12 cellular contexts compared by ENCODE assay signal in genomic region chr2:105776560-105776928, GRCh38. TPM values are rescaled to one million over a fixed set of nuclear protein-coding genes. Genes with fewer than 3 reads are reported as not detected.
A peak's percentile ranks its signal among the peaks of the same experiment; 100 is the strongest.
DNase-seq lines count a peak whose midpoint lies in the region; ATAC-seq lines count a peak whose summit lies in the region.
"Had no signal": no experiment of that assay in that cellular context is flagged by ENCODE, and none has a peak within 500 bp of the region (broad histone marks: within the 10 kb centered on the region; RNA-seq: fewer than 3 reads in every experiment).

No MANE protein-coding gene starts in this region.

- peak overlapping the region; percentile 24 for H3K4me3 ChIP-seq in thymus (ENCODE audit: low read length)
- H3K4me3 ChIP-seq: lung had no signal

- H3K9me3 Mint-ChIP-seq in activated naive CD4-positive, alpha-beta T cell treated with anti-CD3 and anti-CD28 coated beads, Interleukin-2, amount 10 ng/mL, durations not matched to agents 7 days and 5 days: no peaks in the 10 kb centered on the region
- no peaks in the 10 kb centered on the region for H3K9me3 Mint-ChIP-seq in IgD-negative memory B cell
- no peaks in the 10 kb centered on the region for H3K9me3 Mint-ChIP-seq in dendritic cell treated with granulocyte-macrophage colony-stimulating factor and Interleukin-4, amounts not matched to agents 40 ng/mL and 50 ng/mL, for 4 days
- H3K9me3 Mint-ChIP-seq: brain had no signal

- H3K36me3 Mint-ChIP-seq in activated naive CD4-positive, alpha-beta T cell treated with anti-CD3 and anti-CD28 coated beads, Interleukin-2, amount 10 ng/mL, durations not matched to agents 7 days and 5 days: peaks cover 61% of the 10 kb centered on the region
- H3K36me3 Mint-ChIP-seq in IgD-negative memory B cell: peaks cover 4% of the 10 kb centered on the region
- H3K36me3 Mint-ChIP-seq in dendritic cell treated with granulocyte-macrophage colony-stimulating factor and Interleukin-4, amounts not matched to agents 40 ng/mL and 50 ng/mL, for 4 days (ENCODE audit: low read depth): peaks cover 18% of the 10 kb centered on the region

- H3K27me3 Mint-ChIP-seq in activated naive CD4-positive, alpha-beta T cell treated with anti-CD3 and anti-CD28 coated beads, Interleukin-2, amount 10 ng/mL, durations not matched to agents 7 days and 5 days: no peaks in the 10 kb centered on the region
- no peaks in the 10 kb centered on the region for H3K27me3 Mint-ChIP-seq in IgD-negative memory B cell
- no peaks in the 10 kb centered on the region for H3K27me3 Mint-ChIP-seq in dendritic cell treated with granulocyte-macrophage colony-stimulating factor and Interleukin-4, amounts not matched to agents 40 ng/mL and 50 ng/mL, for 4 days

- H3K27ac ChIP-seq in thymus (ENCODE audit: low read depth): peak overlapping the region; percentile 88

- peaks cover 47% of the 10 kb centered on the region for H3K4me1 ChIP-seq in thymus (ENCODE audit: control insufficient read depth, insufficient read depth, low read length)

- intact Hi-C loops in dendritic cell treated with granulocyte-macrophage colony-stimulating factor and Interleukin-4, amounts not matched to agents 40 ng/mL and 50 ng/mL, for 4 days (cut with micrococcal nuclease): no loop called here

- DNase-seq in activated naive CD4-positive, alpha-beta T cell treated with anti-CD3 and anti-CD28 coated beads, Interleukin-2, amount 10 ng/mL, durations not matched to agents 7 days and 5 days: no peak
- DNase-seq in activated naive CD4-positive, alpha-beta T cell (lab: John Stamatoyannopoulos, UW): no peak
- DNase-seq in central memory CD4-positive, alpha-beta T cell: no peak
- DNase-seq in NCI-H526 (lab: John Stamatoyannopoulos, UW): no peak
- DNase-seq: activated CD4-positive, alpha-beta T cell treated with anti-CD3 and anti-CD28 coated beads, Interleukin-2, amount 50 U/mL, for 1 hour; NCI-H187 had no signal

- peak overlapping the region; percentile 68 for H3K4me3 Mint-ChIP-seq in activated naive CD4-positive, alpha-beta T cell treated with anti-CD3 and anti-CD28 coated beads, Interleukin-2, amount 10 ng/mL, durations not matched to agents 7 days and 5 days
- peak overlapping the region; percentile 52 to 88 (median 72) for H3K4me3 Mint-ChIP-seq in IgD-negative memory B cell
- H3K4me3 Mint-ChIP-seq in dendritic cell treated with granulocyte-macrophage colony-stimulating factor and Interleukin-4, amounts not matched to agents 40 ng/mL and 50 ng/mL, for 4 days: peak overlapping the region; percentile 17
- H3K4me3 Mint-ChIP-seq: brain had no signal

- CTCF ChIA-PET in activated naive CD4-positive, alpha-beta T cell treated with anti-CD3 and anti-CD28 coated beads, Interleukin-2, amount 10 ng/mL, durations not matched to agents 7 days and 5 days (lab: Charles Lee): interaction anchor here (1.5 to 2.5 kb wide), 2 partner anchors 29 to 309 kb away, joined by 3 to 10 read pairs; no protein-coding TSS in a partner anchor

- no peak for ATAC-seq in GM21381 (IDR thresholded peaks at IDR 0.05; ENCODE audit: unreplicated experiment)

- H3K27ac Mint-ChIP-seq in activated naive CD4-positive, alpha-beta T cell treated with anti-CD3 and anti-CD28 coated beads, Interleukin-2, amount 10 ng/mL, durations not matched to agents 7 days and 5 days: peak overlapping the region; percentile 91
- H3K27ac Mint-ChIP-seq in IgD-negative memory B cell: peak overlapping the region; percentile 84 to 98 (median 98)
- peak overlapping the region; percentile 72 for H3K27ac Mint-ChIP-seq in dendritic cell treated with granulocyte-macrophage colony-stimulating factor and Interleukin-4, amounts not matched to agents 40 ng/mL and 50 ng/mL, for 4 days

- peaks cover 94% of the 10 kb centered on the region for H3K4me1 Mint-ChIP-seq in activated naive CD4-positive, alpha-beta T cell treated with anti-CD3 and anti-CD28 coated beads, Interleukin-2, amount 10 ng/mL, durations not matched to agents 7 days and 5 days
- peaks cover 54 to 78% (median 58%) of the 10 kb centered on the region in 3 donors for H3K4me1 Mint-ChIP-seq in IgD-negative memory B cell
- peaks cover 46% of the 10 kb centered on the region for H3K4me1 Mint-ChIP-seq in dendritic cell treated with granulocyte-macrophage colony-stimulating factor and Interleukin-4, amounts not matched to agents 40 ng/mL and 50 ng/mL, for 4 days (ENCODE audit: low read depth)

- WGBS in thymus: 70% methylated on average over 5 of the region's 5 CpGs

- no peaks in the 10 kb centered on the region for H3K9me3 ChIP-seq in thymus (ENCODE audit: control insufficient read depth)

- no peaks in the 10 kb centered on the region for H3K27me3 ChIP-seq in thymus (ENCODE audit: control insufficient read depth, insufficient read depth)

- peaks cover 5% of the 10 kb centered on the region for H3K36me3 ChIP-seq in thymus (ENCODE audit: control insufficient read depth, insufficient read depth)

RNA-seq across cellular contexts. Expression of gene NCK2, which starts 31.8 kb away (rescaled TPM):
- 19.6 TPM for polyA plus RNA-seq in IgD-negative memory B cell
- 31.4 TPM for polyA plus RNA-seq in thymus

Comparison
In these comparisons a context has a peak if more than half of its experiments do, and no peak if none do; other contexts are left out.
1. H3K4me3 Mint-ChIP-seq: peak in every context shown above with its lines; median percentile 72 in IgD-negative memory B cell; 68 in activated naive CD4-positive, alpha-beta T cell treated with anti-CD3 and anti-CD28 coated beads, Interleukin-2, amount 10 ng/mL, durations not matched to agents 7 days and 5 days; 17 in dendritic cell treated with granulocyte-macrophage colony-stimulating factor and Interleukin-4, amounts not matched to agents 40 ng/mL and 50 ng/mL, for 4 days.